21 cellular contexts compared by ENCODE assay signal in genomic region chr3:25563601-25564000, GRCh38.
"Had no signal": no experiment of that assay in that cellular context is flagged by ENCODE, and none has a peak within 500 bp of the region (broad histone marks: within the 10 kb centered on the region; RNA-seq: fewer than 3 reads in every experiment).

No MANE protein-coding gene starts in this region.

- H3K36me3 Mint-ChIP-seq: activated CD8-positive, alpha-beta memory T cell treated with anti-CD3 and anti-CD28 coated beads, Interleukin-2, amount 10 ng/mL, durations not matched to agents 7 days and 5 days; activated naive CD4-positive, alpha-beta T cell treated with anti-CD3 and anti-CD28 coated beads, Interleukin-2, amount 50 U/mL, for 24 hours; brain had no signal

- DNase-seq: activated B cell treated with CpG ODN at 0.5 μM for 24 hours; activated CD4-positive, alpha-beta T cell treated with anti-CD3 and anti-CD28 coated beads for 1 hour; activated CD4-positive, alpha-beta T cell treated with anti-CD3 and anti-CD28 coated beads, Interleukin-2, amount 10 ng/mL, durations not matched to agents 24 days and 14 days; activated CD4-positive, alpha-beta T cell treated with anti-CD3 and anti-CD28 coated beads, Interleukin-2, amount 50 U/mL, for 48 hours; activated CD8-positive, alpha-beta memory T cell treated with anti-CD3 and anti-CD28 coated beads, Interleukin-2, amount 10 ng/mL, durations not matched to agents 7 days and 5 days; activated effector memory CD4-positive, alpha-beta T cell treated with Interleukin-2 at 50 U/mL for 16 hours; activated naive CD4-positive, alpha-beta T cell; activated T-cell treated with anti-CD3 and anti-CD28 coated beads, Interleukin-2, amount 50 U/mL, for 24 hours; Kasumi-1; NCI-H1048; NCI-H146; NCI-H187 treated with DMSO at 0.1 percent for 48 hours; NCI-H345; NCI-H510A; PC-3; SHP77 treated with DMSO at 0.1 percent for 48 hours had no signal

- H3K27ac Mint-ChIP-seq: activated B cell treated with CpG ODN at 0.5 μM for 24 hours; activated CD4-positive, alpha-beta T cell treated with anti-CD3 and anti-CD28 coated beads, Interleukin-2, amount 10 ng/mL, durations not matched to agents 24 days and 14 days; activated CD8-positive, alpha-beta memory T cell treated with anti-CD3 and anti-CD28 coated beads, Interleukin-2, amount 10 ng/mL, durations not matched to agents 7 days and 5 days; activated naive CD4-positive, alpha-beta T cell treated with anti-CD3 and anti-CD28 coated beads, Interleukin-2, amount 50 U/mL, for 24 hours; activated T-cell treated with anti-CD3 and anti-CD28 coated beads, Interleukin-2, amount 50 U/mL, for 24 hours; activated T-helper 1 cell treated with anti-CD3 and anti-CD28 coated beads, Interleukin-12 subunit alpha, Interleukin-12 subunit beta, Interleukin-2, Interleukin-4 antibody, amounts not matched to agents 30 ng/mL and 10 ng/mL and 1 ng/mL, durations not matched to agents 14 hours and 24 hours and 36 hours; brain; T-helper 1 cell treated with Interleukin-12 subunit alpha and Interleukin-12 subunit beta and Interleukin-4 antibody, amounts not matched to agents 30 μg/mL and 1 μg/mL, for 36 hours had no signal

- H3K4me1 Mint-ChIP-seq: activated B cell treated with CpG ODN at 0.5 μM for 24 hours; activated CD4-positive, alpha-beta T cell treated with anti-CD3 and anti-CD28 coated beads, Interleukin-2, amount 10 ng/mL, durations not matched to agents 24 days and 14 days; activated CD8-positive, alpha-beta memory T cell treated with anti-CD3 and anti-CD28 coated beads, Interleukin-2, amount 10 ng/mL, durations not matched to agents 7 days and 5 days; activated naive CD4-positive, alpha-beta T cell treated with anti-CD3 and anti-CD28 coated beads, Interleukin-2, amount 50 U/mL, for 24 hours had no signal

- H3K27me3 Mint-ChIP-seq: activated naive CD4-positive, alpha-beta T cell treated with anti-CD3 and anti-CD28 coated beads, Interleukin-2, amount 50 U/mL, for 24 hours; brain had no signal

- H3K27me3 ChIP-seq: ascending aorta had no signal

- H3K27ac ChIP-seq: ascending aorta had no signal

- ATAC-seq: activated CD8-positive, alpha-beta memory T cell treated with anti-CD3 and anti-CD28 coated beads, Interleukin-2, amount 10 ng/mL, durations not matched to agents 7 days and 5 days; PC-3 had no signal

- H3K4me3 Mint-ChIP-seq: activated B cell treated with CpG ODN at 0.5 μM for 24 hours; activated CD4-positive, alpha-beta T cell treated with anti-CD3 and anti-CD28 coated beads, Interleukin-2, amount 10 ng/mL, durations not matched to agents 24 days and 14 days; activated CD8-positive, alpha-beta memory T cell treated with anti-CD3 and anti-CD28 coated beads, Interleukin-2, amount 10 ng/mL, durations not matched to agents 7 days and 5 days; activated naive CD4-positive, alpha-beta T cell treated with anti-CD3 and anti-CD28 coated beads, Interleukin-2, amount 50 U/mL, for 24 hours; activated T-cell treated with anti-CD3 and anti-CD28 coated beads, Interleukin-2, amount 50 U/mL, for 24 hours; activated T-helper 1 cell treated with anti-CD3 and anti-CD28 coated beads, Interleukin-12 subunit alpha, Interleukin-12 subunit beta, Interleukin-2, Interleukin-4 antibody, amounts not matched to agents 30 ng/mL and 10 ng/mL and 1 ng/mL, durations not matched to agents 14 hours and 24 hours and 36 hours; brain; T-helper 1 cell treated with Interleukin-12 subunit alpha and Interleukin-12 subunit beta and Interleukin-4 antibody, amounts not matched to agents 30 μg/mL and 1 μg/mL, for 36 hours had no signal

- H3K9me3 Mint-ChIP-seq: activated B cell treated with CpG ODN at 0.5 μM for 24 hours; activated CD4-positive, alpha-beta T cell treated with anti-CD3 and anti-CD28 coated beads, Interleukin-2, amount 10 ng/mL, durations not matched to agents 24 days and 14 days; activated naive CD4-positive, alpha-beta T cell treated with anti-CD3 and anti-CD28 coated beads, Interleukin-2, amount 50 U/mL, for 24 hours; activated T-cell treated with anti-CD3 and anti-CD28 coated beads, Interleukin-2, amount 50 U/mL, for 24 hours; activated T-helper 1 cell treated with anti-CD3 and anti-CD28 coated beads, Interleukin-12 subunit alpha, Interleukin-12 subunit beta, Interleukin-2, Interleukin-4 antibody, amounts not matched to agents 30 ng/mL and 10 ng/mL and 1 ng/mL, durations not matched to agents 14 hours and 24 hours and 36 hours; T-helper 1 cell treated with Interleukin-12 subunit alpha and Interleukin-12 subunit beta and Interleukin-4 antibody, amounts not matched to agents 30 μg/mL and 1 μg/mL, for 36 hours had no signal

- H3K36me3 ChIP-seq: ascending aorta had no signal

- H3K4me3 ChIP-seq: ascending aorta had no signal
